Comparison of ENCODE assay signal across 11 cellular contexts in genomic region chr5:109105631-109106267, GRCh38.
A peak's percentile ranks its signal among the peaks of the same experiment; 100 is the strongest.
DNase-seq lines count a peak whose midpoint lies in the region; ATAC-seq, FAIRE-seq and TF ChIP-seq lines count a peak whose summit lies in the region.
"Had no signal": no experiment of that assay in that cellular context is flagged by ENCODE, and none has a peak within 500 bp of the region (broad histone marks: within the 10 kb centered on the region; RNA-seq: fewer than 3 reads in every experiment).

No MANE protein-coding gene starts in this region.

- no peaks in the 10 kb centered on the region for H4K20me1 ChIP-seq in smooth muscle cell (ENCODE audit: low read depth)

- no peak for TF ChIP-seq CTCF in smooth muscle cell (IDR thresholded peaks at IDR 0.05; ENCODE audit: borderline replicate concordance, insufficient read depth, poor library complexity, severe bottlenecking)

- TF ChIP-seq POLR2A in H54 (IDR thresholded peaks at IDR 0.05; ENCODE audit: low read depth, low read length) = no peak

- H3K9me3 ChIP-seq in smooth muscle cell (replicated peaks; ENCODE audit: low read depth) = no peaks in the 10 kb centered on the region

- H3K79me2 ChIP-seq in smooth muscle cell (ENCODE audit: low read depth) = no peaks in the 10 kb centered on the region

- H3F3A ChIP-seq in smooth muscle cell (ENCODE audit: low read depth) = peaks cover 9% of the 10 kb centered on the region

- DNase-seq in H54 (ENCODE audit: insufficient read length, low spot score) = peak; percentile 10
- peak; percentile 4 for DNase-seq in globus pallidus (ENCODE audit: low spot score)
- no peak for DNase-seq in smooth muscle cell (lab: John Stamatoyannopoulos, UW; ENCODE audit: unreplicated experiment)
- DNase-seq in NCI-H526 (lab: John Stamatoyannopoulos, UW) = no peak
- DNase-seq in HuH-7.5 (ENCODE audit: low spot score) = no peak
- DNase-seq: NCI-H146; nucleus accumbens; stimulated activated naive CD8-positive, alpha-beta T cell treated with anti-CD3 and anti-CD28 coated beads, Interleukin-15, Interleukin-2, amounts not matched to agents 100 U/mL and 50 U/mL, for 24 hours had no signal

- H3K9ac ChIP-seq in smooth muscle cell (ENCODE audit: low read depth) = peak overlapping the region; percentile 52

- no peak overlapping the region for H2AFZ ChIP-seq in smooth muscle cell (ENCODE audit: low read depth)

- WGBS in smooth muscle cell (ENCODE audit: low lambda C conversion rate) = 36% methylated on average over 5 of the region's 5 CpGs

- peaks cover 5% of the 10 kb centered on the region for H3K4me1 ChIP-seq in smooth muscle cell (ENCODE audit: low read depth)

- H3K27me3 ChIP-seq in smooth muscle cell (ENCODE audit: low read depth) = no peaks in the 10 kb centered on the region

- no peaks in the 10 kb centered on the region for H3K36me3 ChIP-seq in smooth muscle cell (ENCODE audit: low read depth)

- peak overlapping the region; percentile 87 for H3K27ac ChIP-seq in smooth muscle cell (ENCODE audit: low read depth)

- peak; percentile 83 for FAIRE-seq in H54 (lab: Jason Lieb, UNC)

- no peak overlapping the region for H3K4me3 ChIP-seq in smooth muscle cell

- ATAC-seq in SK-N-SH treated with all-trans-retinoic acid at 6 μM for 48 hours (peak; percentile 97), HG03280 (IDR thresholded peaks at IDR 0.05; ENCODE audit: unreplicated experiment) (no peak), HG02588 (IDR thresholded peaks at IDR 0.05; ENCODE audit: unreplicated experiment) (no peak)
- ATAC-seq: stimulated activated naive CD8-positive, alpha-beta T cell treated with anti-CD3 and anti-CD28 coated beads, Interleukin-15, Interleukin-2, amounts not matched to agents 100 U/mL and 50 U/mL, for 24 hours had no signal

- peak overlapping the region; percentile 72 for H3K4me2 ChIP-seq in smooth muscle cell

TF ChIP-seq in SK-N-SH treated with all-trans-retinoic acid at 6 μM for 48 hours, 23 proteins besides CTCF, POLR2A, EP300 and RAD21 (continues in another document):
- TF ChIP-seq ISL1 (CRISPR knock-in tag; IDR thresholded peaks at IDR 0.05) (peak; percentile 94), ZNF565 (CRISPR knock-in tag; conservative IDR thresholded peaks at IDR 0.05; ENCODE audit: low read depth) (no peak), ARNTL (CRISPR knock-in tag; IDR thresholded peaks at IDR 0.05; ENCODE audit: borderline replicate concordance, low read depth) (no peak), CREB5 (CRISPR knock-in tag; IDR thresholded peaks at IDR 0.05; ENCODE audit: low read depth) (peak; percentile 57; the same call in 1 of the 2 replicates), OSR1 (CRISPR knock-in tag; IDR thresholded peaks at IDR 0.05) (no peak), BACH2 (CRISPR knock-in tag; IDR thresholded peaks at IDR 0.05; ENCODE audit: borderline replicate concordance) (peak; percentile 80; the same call in 1 of the 2 replicates), TCF4 (CRISPR knock-in tag; IDR thresholded peaks at IDR 0.05; ENCODE audit: borderline replicate concordance) (peak; percentile 91), ESRRG (CRISPR knock-in tag; IDR thresholded peaks at IDR 0.05) (no peak), ZFP30 (CRISPR knock-in tag; IDR thresholded peaks at IDR 0.05) (no peak), ZC3H10 (CRISPR knock-in tag; IDR thresholded peaks at IDR 0.05) (peak; percentile 44; the same call in 1 of the 2 replicates), PPARA (CRISPR knock-in tag; IDR thresholded peaks at IDR 0.05; ENCODE audit: borderline replicate concordance) (no peak), TOX (CRISPR knock-in tag; IDR thresholded peaks at IDR 0.05; ENCODE audit: borderline replicate concordance) (peak; percentile 45; the same call in 1 of the 2 replicates), CSDC2 (CRISPR knock-in tag; IDR thresholded peaks at IDR 0.05) (no peak), ZNF70 (CRISPR knock-in tag; IDR thresholded peaks at IDR 0.05) (no peak), ZNF8 (CRISPR knock-in tag; IDR thresholded peaks at IDR 0.05) (peak; percentile 41; the same call in 1 of the 2 replicates), SNAI2 (CRISPR knock-in tag; IDR thresholded peaks at IDR 0.05) (0 out of 2 replicates have a peak, but pooled peaks have one; percentile 65), POU6F1 (CRISPR knock-in tag; IDR thresholded peaks at IDR 0.05; ENCODE audit: borderline replicate concordance, low read depth) (no peak), RARB (CRISPR knock-in tag; IDR thresholded peaks at IDR 0.05) (no peak)
- TF ChIP-seq, protein P1, sequence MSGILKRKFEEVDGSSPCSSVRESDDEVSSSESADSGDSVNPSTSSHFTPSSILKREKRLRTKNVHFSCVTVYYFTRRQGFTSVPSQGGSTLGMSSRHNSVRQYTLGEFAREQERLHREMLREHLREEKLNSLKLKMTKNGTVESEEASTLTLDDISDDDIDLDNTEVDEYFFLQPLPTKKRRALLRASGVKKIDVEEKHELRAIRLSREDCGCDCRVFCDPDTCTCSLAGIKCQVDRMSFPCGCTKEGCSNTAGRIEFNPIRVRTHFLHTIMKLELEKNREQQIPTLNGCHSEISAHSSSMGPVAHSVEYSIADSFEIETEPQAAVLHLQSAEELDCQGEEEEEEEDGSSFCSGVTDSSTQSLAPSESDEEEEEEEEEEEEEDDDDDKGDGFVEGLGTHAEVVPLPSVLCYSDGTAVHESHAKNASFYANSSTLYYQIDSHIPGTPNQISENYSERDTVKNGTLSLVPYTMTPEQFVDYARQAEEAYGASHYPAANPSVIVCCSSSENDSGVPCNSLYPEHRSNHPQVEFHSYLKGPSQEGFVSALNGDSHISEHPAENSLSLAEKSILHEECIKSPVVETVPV (CRISPR knock-in tag; IDR thresholded peaks at IDR 0.05) = no peak
- TF ChIP-seq, protein P2, sequence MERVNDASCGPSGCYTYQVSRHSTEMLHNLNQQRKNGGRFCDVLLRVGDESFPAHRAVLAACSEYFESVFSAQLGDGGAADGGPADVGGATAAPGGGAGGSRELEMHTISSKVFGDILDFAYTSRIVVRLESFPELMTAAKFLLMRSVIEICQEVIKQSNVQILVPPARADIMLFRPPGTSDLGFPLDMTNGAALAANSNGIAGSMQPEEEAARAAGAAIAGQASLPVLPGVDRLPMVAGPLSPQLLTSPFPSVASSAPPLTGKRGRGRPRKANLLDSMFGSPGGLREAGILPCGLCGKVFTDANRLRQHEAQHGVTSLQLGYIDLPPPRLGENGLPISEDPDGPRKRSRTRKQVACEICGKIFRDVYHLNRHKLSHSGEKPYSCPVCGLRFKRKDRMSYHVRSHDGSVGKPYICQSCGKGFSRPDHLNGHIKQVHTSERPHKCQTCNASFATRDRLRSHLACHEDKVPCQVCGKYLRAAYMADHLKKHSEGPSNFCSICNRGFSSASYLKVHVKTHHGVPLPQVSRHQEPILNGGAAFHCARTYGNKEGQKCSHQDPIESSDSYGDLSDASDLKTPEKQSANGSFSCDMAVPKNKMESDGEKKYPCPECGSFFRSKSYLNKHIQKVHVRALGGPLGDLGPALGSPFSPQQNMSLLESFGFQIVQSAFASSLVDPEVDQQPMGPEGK (CRISPR knock-in tag; IDR thresholded peaks at IDR 0.05; ENCODE audit: borderline replicate concordance) = no peak; the same call in 1 of the 2 replicates
- TF ChIP-seq, protein P3, sequence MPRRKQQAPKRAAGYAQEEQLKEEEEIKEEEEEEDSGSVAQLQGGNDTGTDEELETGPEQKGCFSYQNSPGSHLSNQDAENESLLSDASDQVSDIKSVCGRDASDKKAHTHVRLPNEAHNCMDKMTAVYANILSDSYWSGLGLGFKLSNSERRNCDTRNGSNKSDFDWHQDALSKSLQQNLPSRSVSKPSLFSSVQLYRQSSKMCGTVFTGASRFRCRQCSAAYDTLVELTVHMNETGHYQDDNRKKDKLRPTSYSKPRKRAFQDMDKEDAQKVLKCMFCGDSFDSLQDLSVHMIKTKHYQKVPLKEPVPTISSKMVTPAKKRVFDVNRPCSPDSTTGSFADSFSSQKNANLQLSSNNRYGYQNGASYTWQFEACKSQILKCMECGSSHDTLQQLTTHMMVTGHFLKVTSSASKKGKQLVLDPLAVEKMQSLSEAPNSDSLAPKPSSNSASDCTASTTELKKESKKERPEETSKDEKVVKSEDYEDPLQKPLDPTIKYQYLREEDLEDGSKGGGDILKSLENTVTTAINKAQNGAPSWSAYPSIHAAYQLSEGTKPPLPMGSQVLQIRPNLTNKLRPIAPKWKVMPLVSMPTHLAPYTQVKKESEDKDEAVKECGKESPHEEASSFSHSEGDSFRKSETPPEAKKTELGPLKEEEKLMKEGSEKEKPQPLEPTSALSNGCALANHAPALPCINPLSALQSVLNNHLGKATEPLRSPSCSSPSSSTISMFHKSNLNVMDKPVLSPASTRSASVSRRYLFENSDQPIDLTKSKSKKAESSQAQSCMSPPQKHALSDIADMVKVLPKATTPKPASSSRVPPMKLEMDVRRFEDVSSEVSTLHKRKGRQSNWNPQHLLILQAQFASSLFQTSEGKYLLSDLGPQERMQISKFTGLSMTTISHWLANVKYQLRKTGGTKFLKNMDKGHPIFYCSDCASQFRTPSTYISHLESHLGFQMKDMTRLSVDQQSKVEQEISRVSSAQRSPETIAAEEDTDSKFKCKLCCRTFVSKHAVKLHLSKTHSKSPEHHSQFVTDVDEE (CRISPR knock-in tag; IDR thresholded peaks at IDR 0.05) = peak; percentile 63

Comparison
In these comparisons a context has a peak if more than half of its experiments do, and no peak if none do; other contexts are left out.
1. DNase-seq: peak in H54 (single experiment) and globus pallidus (single experiment); none in smooth muscle cell (single experiment), NCI-H526 (0 of 2) and HuH-7.5 (single experiment).